1 cellular context compared by ENCODE assay signal in the genomic region with DNA sequence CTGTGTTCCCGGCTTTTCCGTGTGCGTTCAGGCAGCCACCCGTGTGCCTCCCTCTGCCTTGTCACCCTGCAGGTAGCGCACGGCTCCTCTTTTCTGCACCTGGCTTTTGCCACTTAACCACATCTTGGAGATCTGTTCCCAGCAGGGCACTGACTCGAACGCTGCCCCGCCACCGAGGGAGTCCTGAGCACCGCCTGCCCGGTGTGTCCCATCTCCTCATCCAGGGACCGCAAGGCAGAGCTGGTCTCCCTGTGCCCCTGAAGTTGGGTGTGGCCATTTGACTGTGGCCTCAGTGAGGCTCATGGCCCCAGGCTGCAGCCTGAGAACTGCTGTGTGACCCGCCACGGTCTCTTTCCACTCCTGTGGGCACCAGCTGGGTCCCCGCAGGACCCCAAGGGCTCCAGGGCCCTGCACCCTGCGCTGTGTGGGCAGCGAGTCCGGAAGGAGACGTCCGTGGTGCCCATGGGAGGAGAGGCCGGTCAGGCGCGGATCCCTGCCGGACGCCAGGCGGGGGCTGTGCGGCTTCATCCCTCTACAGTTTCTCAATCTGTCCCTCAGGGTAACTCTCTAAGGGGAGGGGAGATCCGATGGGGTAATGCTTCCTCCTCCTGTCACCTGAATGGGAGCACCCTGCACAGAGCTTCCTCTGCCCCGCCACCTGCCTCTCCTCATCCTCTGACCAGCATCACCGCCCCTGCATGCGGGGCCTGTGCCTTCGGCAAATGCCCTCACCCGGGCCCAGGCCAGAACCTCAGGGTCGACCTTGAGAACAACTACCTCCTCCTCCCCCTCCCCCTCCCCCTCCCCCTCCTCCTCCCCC.
TF ChIP-seq lines count a peak whose summit lies in the region.

No MANE protein-coding gene starts in this region.

TF ChIP-seq in IMR-90, 13 proteins besides CTCF, POLR2A, EP300 and RAD21 (continued from another document):
- no peak for TF ChIP-seq USF2 (IDR thresholded peaks at IDR 0.05; ENCODE audit: low read depth, low read length)
